In genomic region chr12:6229823-6230222, GRCh38 we compare ENCODE assay signal across 8 cellular contexts. TPM values are rescaled to one million over a fixed set of nuclear protein-coding genes. Genes with fewer than 3 reads are reported as not detected.
DNase-seq lines count a peak whose midpoint lies in the region; TF ChIP-seq lines count a peak whose summit lies in the region.

No MANE protein-coding gene starts in this region.

- peak overlapping the region; percentile 8 for H3K4ac ChIP-seq in trophoblast cell (ENCODE audit: low read depth, low read length)

- H3K9me3 ChIP-seq in trophoblast cell (ENCODE audit: insufficient read depth, low read depth, low read length) (peaks cover 3% of the 10 kb centered on the region), MM.1S (replicated peaks; ENCODE audit: insufficient read depth, low read length) (no peaks in the 10 kb centered on the region)

- no peak overlapping the region for H3K9ac ChIP-seq in trophoblast cell (ENCODE audit: low read length)
- H3K9ac ChIP-seq in MM.1S (ENCODE audit: low read length), result no peak overlapping the region

- H4K20me1 ChIP-seq in MM.1S (ENCODE audit: insufficient read depth, low read length), result no peaks in the 10 kb centered on the region

- H3K79me2 ChIP-seq in trophoblast cell (ENCODE audit: control insufficient read depth, insufficient read depth, low read length, poor library complexity) (peaks cover 4% of the 10 kb centered on the region), MM.1S (ENCODE audit: low read length) (peaks cover 85% of the 10 kb centered on the region)

- no peak overlapping the region for H4K91ac ChIP-seq in trophoblast cell (ENCODE audit: low read depth, low read length)

- no peak overlapping the region for H2BK12ac ChIP-seq in trophoblast cell (ENCODE audit: low read length)

- no peak overlapping the region for H3K14ac ChIP-seq in trophoblast cell (ENCODE audit: low read length)

- H3K27me3 ChIP-seq in trophoblast cell (ENCODE audit: insufficient read depth, low read length) (no peaks in the 10 kb centered on the region), MM.1S (replicated peaks; ENCODE audit: insufficient read depth, low read length) (no peaks in the 10 kb centered on the region)

- H2AFZ ChIP-seq in trophoblast cell (ENCODE audit: insufficient read depth, low read length, poor library complexity) (no peak overlapping the region), MM.1S (ENCODE audit: low read length) (no peak overlapping the region)

- no peak overlapping the region for H3K4me3 ChIP-seq in trophoblast cell (ENCODE audit: low read depth, low read length)
- no peak overlapping the region for H3K4me3 ChIP-seq in MM.1S (ENCODE audit: low read length)

- H3K79me1 ChIP-seq in trophoblast cell (ENCODE audit: low read length), result peaks cover 2% of the 10 kb centered on the region

- no peak overlapping the region for H2AK5ac ChIP-seq in trophoblast cell (ENCODE audit: low read length)

- no peak overlapping the region for H4K8ac ChIP-seq in trophoblast cell (ENCODE audit: low read depth, low read length)

- H2BK5ac ChIP-seq in trophoblast cell (ENCODE audit: low read depth, low read length, poor library complexity), result no peak overlapping the region

- peaks cover 6% of the 10 kb centered on the region; the same call in 1 of the 2 replicates for H3F3A ChIP-seq in MM.1S (ENCODE audit: insufficient read depth, low read length)

- no peak overlapping the region for H3K23ac ChIP-seq in trophoblast cell (ENCODE audit: low read length)

- TF ChIP-seq CTCF in MM.1S (IDR thresholded peaks at IDR 0.05; ENCODE audit: low read length), result no peak

- H3K4me1 ChIP-seq in trophoblast cell (ENCODE audit: control insufficient read depth in 1 of 2, insufficient read depth in 2 of 2, low read length in 2 of 2), result peaks cover 15 to 21% of the 10 kb centered on the region in 2 experiments
- H3K4me1 ChIP-seq in MM.1S (ENCODE audit: low read length), result peaks cover 14% of the 10 kb centered on the region

- no CpG with 5 or more reads among the region's 9 CpGs for WGBS in trophoblast cell (ENCODE audit: extremely low coverage, insufficient coverage, insufficient read length)

- H3K27ac ChIP-seq in trophoblast cell (ENCODE audit: low read depth, low read length) (no peak overlapping the region), MM.1S (ENCODE audit: low read length) (no peak overlapping the region)

- peak; percentile 86 for DNase-seq in GM04504 (ENCODE audit: low read depth)
- peak; percentile 82 for DNase-seq in SW480 (ENCODE audit: low spot score)
- peak; percentile 87 for DNase-seq in fibroblast of peridontal ligament (ENCODE audit: extremely low read depth)
- DNase-seq in trophoblast cell, result peak in 1 of 2 donors; percentile 40
- DNase-seq in NK-92 (lab: John Stamatoyannopoulos, UW; ENCODE audit: unreplicated experiment), result no peak
- no peak for DNase-seq in GM19240 (ENCODE audit: insufficient read length, low spot score)
- no peak for DNase-seq in GDM1 (lab: John Stamatoyannopoulos, UW)
- no peak for DNase-seq in MM.1S

- H2BK120ac ChIP-seq in trophoblast cell (ENCODE audit: insufficient read depth, low read length, poor library complexity), result no peak overlapping the region

- H3K36me3 ChIP-seq in trophoblast cell (ENCODE audit: control insufficient read depth in 1 of 2, insufficient read depth in 2 of 2, low read length in 2 of 2) (peaks cover 67 to 74% of the 10 kb centered on the region in 2 experiments), MM.1S (replicated peaks; ENCODE audit: insufficient read depth, low read length) (peaks cover 6% of the 10 kb centered on the region; the same call in 1 of the 2 replicates)

- no peak overlapping the region for H3K18ac ChIP-seq in trophoblast cell (ENCODE audit: low read length)

- H3K4me2 ChIP-seq in trophoblast cell (ENCODE audit: low read length) (no peak overlapping the region), MM.1S (ENCODE audit: low read depth, low read length) (no peak overlapping the region)

- H4K12ac ChIP-seq in trophoblast cell (ENCODE audit: low read depth, low read length), result no peak overlapping the region

- H3K9me2 ChIP-seq in MM.1S (replicated peaks; ENCODE audit: insufficient read depth, low read length), result no peaks in the 10 kb centered on the region

RNA-seq across cellular contexts. Expression of gene CD9, which starts 29.6 kb away (rescaled TPM):
- 675 and 739 TPM in 2 replicates for polyA plus RNA-seq in trophoblast cell (2013)

Comparison
In these comparisons a context has a peak if more than half of its experiments do, and no peak if none do; other contexts are left out.
1. DNase-seq: peak in GM04504 (single experiment), SW480 (single experiment) and fibroblast of peridontal ligament (single experiment); none in NK-92 (single experiment), GM19240 (single experiment), GDM1 (single experiment) and MM.1S (single experiment).